9 cellular contexts compared by ENCODE assay signal in genomic region chr12:122176473-122176872, GRCh38. TPM values are rescaled to one million over a fixed set of nuclear protein-coding genes. Genes with fewer than 3 reads are reported as not detected.
"Had no signal": no experiment of that assay in that cellular context is flagged by ENCODE, and none has a peak within 500 bp of the region (broad histone marks: within the 10 kb centered on the region; RNA-seq: fewer than 3 reads in every experiment).

No MANE protein-coding gene starts in this region.

RNA-seq across cellular contexts. Expression of gene IL31, which starts 2.5 kb away (rescaled TPM):
- total RNA-seq: activated B cell treated with CpG ODN at 0.5 μM for 24 hours; activated CD8-positive, alpha-beta T cell treated with anti-CD3 and anti-CD28 coated beads for 36 hours; activated naive CD4-positive, alpha-beta T cell treated with anti-CD3 and anti-CD28 coated beads for 36 hours; activated naive CD8-positive, alpha-beta T cell treated with anti-CD3 and anti-CD28 coated beads for 36 hours; activated T-helper 17 cell treated with anti-CD3 and anti-CD28 coated beads, Interleukin-2, amount 50 U/mL, for 72 hours; adrenal gland; ascending aorta; cardiac septum; cerebellum had no signal
- polyA plus RNA-seq: adrenal gland had no signal

RNA-seq across cellular contexts. Expression of gene LRRC43, which starts 6.5 kb away (rescaled TPM):
- total RNA-seq: activated B cell treated with CpG ODN at 0.5 μM for 24 hours; activated CD8-positive, alpha-beta T cell treated with anti-CD3 and anti-CD28 coated beads for 36 hours; activated T-helper 17 cell treated with anti-CD3 and anti-CD28 coated beads, Interleukin-2, amount 50 U/mL, for 72 hours; ascending aorta had no signal

RNA-seq across cellular contexts. Expression of gene B3GNT4, which starts 27.0 kb away (rescaled TPM):
- total RNA-seq: activated B cell treated with CpG ODN at 0.5 μM for 24 hours, ascending aorta, cardiac septum had no signal
